In genomic region chr20:38137441-38138037, GRCh38 we compare ENCODE assay signal across 25 cellular contexts. TPM values are rescaled to one million over a fixed set of nuclear protein-coding genes. Genes with fewer than 3 reads are reported as not detected.
"Had no signal": no experiment of that assay in that cellular context is flagged by ENCODE, and none has a peak within 500 bp of the region (broad histone marks: within the 10 kb centered on the region; RNA-seq: fewer than 3 reads in every experiment).

No MANE protein-coding gene starts in this region.

- ATAC-seq: activated T-helper 17 cell treated with anti-CD3 and anti-CD28 coated beads, Interleukin-2, amount 50 U/mL, for 72 hours; effector memory CD8-positive, alpha-beta T cell; gastrocnemius medialis; sciatic nerve; stimulated activated naive B cell treated with anti-CD40 and anti-IgM and Interleukin-4, amounts not matched to agents 10 μg/mL and 1 μg/mL and 100 μg/mL, for 72 hours had no signal

- H3K27me3 Mint-ChIP-seq: activated naive CD8-positive, alpha-beta T cell; activated T-cell treated with anti-CD3 and anti-CD28 coated beads, Interleukin-2, amount 50 U/mL, for 24 hours; activated T-helper 17 cell treated with anti-CD3 and anti-CD28 coated beads, Interleukin-2, amount 50 U/mL, for 72 hours had no signal

- H3K4me3 Mint-ChIP-seq: activated naive CD8-positive, alpha-beta T cell; activated T-cell treated with anti-CD3 and anti-CD28 coated beads, Interleukin-2, amount 50 U/mL, for 24 hours; activated T-helper 17 cell treated with anti-CD3 and anti-CD28 coated beads, Interleukin-2, amount 50 U/mL, for 72 hours; effector memory CD8-positive, alpha-beta T cell; stimulated activated naive B cell treated with anti-CD40 and anti-IgM and Interleukin-4, amounts not matched to agents 10 μg/mL and 1 μg/mL and 100 μg/mL, for 72 hours had no signal

- H3K4me3 ChIP-seq: adrenal gland, ascending aorta, dorsolateral prefrontal cortex, esophagus squamous epithelium, gastrocnemius medialis, smooth muscle cell, upper lobe of left lung had no signal

- FAIRE-seq: colon, islet of Langerhans, TTC549 had no signal

- DNase-seq: activated T-cell treated with anti-CD3 and anti-CD28 coated beads, Interleukin-2, amount 50 U/mL, for 24 hours; adrenal gland; brain microvascular endothelial cell; central memory CD4-positive, alpha-beta T cell; effector memory CD8-positive, alpha-beta T cell; esophagus squamous epithelium; gastrocnemius medialis; nucleus accumbens; stimulated activated CD4-positive, alpha-beta T cell treated with anti-CD3 and anti-CD28 coated beads, Interleukin-2, amount 100 ng/mL, for 48 hours; stimulated activated CD8-positive, alpha-beta memory T cell treated with anti-CD3 and anti-CD28 coated beads, Interleukin-4, amount 100 ng/mL, for 48 hours; stimulated activated naive B cell treated with anti-CD40 and anti-IgM and Interleukin-4, amounts not matched to agents 10 μg/mL and 1 μg/mL and 100 μg/mL, for 72 hours; T-helper 1 cell; upper lobe of left lung; WERI-Rb-1 had no signal

- H3K79me2 ChIP-seq: parathyroid adenoma had no signal

- H3K4me2 ChIP-seq: smooth muscle cell had no signal

- H3K9me3 ChIP-seq: adrenal gland, ascending aorta, esophagus squamous epithelium, gastrocnemius medialis, upper lobe of left lung had no signal

- H2AFZ ChIP-seq: parathyroid adenoma had no signal

- H3K36me3 ChIP-seq: WERI-Rb-1 had no signal

- H3K9ac ChIP-seq: parathyroid adenoma had no signal

- H3K27ac ChIP-seq: adrenal gland, brain microvascular endothelial cell, dorsolateral prefrontal cortex, esophagus squamous epithelium, gastrocnemius medialis, parathyroid adenoma, WERI-Rb-1 had no signal

- H3K27me3 ChIP-seq: adrenal gland, ascending aorta, brain microvascular endothelial cell, dorsolateral prefrontal cortex, gastrocnemius medialis, upper lobe of left lung had no signal

- H3K36me3 Mint-ChIP-seq: activated naive CD8-positive, alpha-beta T cell had no signal

- H3K9me3 Mint-ChIP-seq: activated T-cell treated with anti-CD3 and anti-CD28 coated beads, Interleukin-2, amount 50 U/mL, for 24 hours; activated T-helper 17 cell treated with anti-CD3 and anti-CD28 coated beads, Interleukin-2, amount 50 U/mL, for 72 hours; effector memory CD8-positive, alpha-beta T cell; stimulated activated naive B cell treated with anti-CD40 and anti-IgM and Interleukin-4, amounts not matched to agents 10 μg/mL and 1 μg/mL and 100 μg/mL, for 72 hours had no signal

- H3K27ac Mint-ChIP-seq: activated naive CD8-positive, alpha-beta T cell; activated T-cell treated with anti-CD3 and anti-CD28 coated beads, Interleukin-2, amount 50 U/mL, for 24 hours; activated T-helper 17 cell treated with anti-CD3 and anti-CD28 coated beads, Interleukin-2, amount 50 U/mL, for 72 hours; effector memory CD8-positive, alpha-beta T cell; stimulated activated naive B cell treated with anti-CD40 and anti-IgM and Interleukin-4, amounts not matched to agents 10 μg/mL and 1 μg/mL and 100 μg/mL, for 72 hours had no signal

RNA-seq across cellular contexts. Expression of gene TGM2, which starts 27.5 kb away (rescaled TPM):
- polyA plus RNA-seq: neural cell had no signal
